Comparison of ENCODE assay signal across 9 cellular contexts in genomic region chr13:80037505-80037888, GRCh38.
DNase-seq lines count a peak whose midpoint lies in the region; ATAC-seq, FAIRE-seq and TF ChIP-seq lines count a peak whose summit lies in the region.
"Had no signal": no experiment of that assay in that cellular context is flagged by ENCODE, and none has a peak within 500 bp of the region (broad histone marks: within the 10 kb centered on the region; RNA-seq: fewer than 3 reads in every experiment).

No MANE protein-coding gene starts in this region.

- 9% methylated on average over 2 of the region's 2 CpGs for WGBS in A549 (ENCODE audit: missing lambda C conversion rate)

- H3K4me2 ChIP-seq in A549 (peak overlapping the region; percentile 41; the same call in 2 of the 3 replicates), fibroblast of lung (ENCODE audit: extremely low read depth, insufficient read depth, low read length) (peak overlapping the region; percentile 59)

- no peak overlapping the region for H3K9ac ChIP-seq in fibroblast of lung (ENCODE audit: insufficient read depth, low read length)

- no peak for TF ChIP-seq RAD21 in A549 (conservative IDR thresholded peaks at IDR 0.05 in 1 of 2, IDR thresholded peaks at IDR 0.05 in 1 of 2)

- H3K27ac ChIP-seq in A549: peak overlapping the region; percentile 20 to 28; a peak in 2 of 6 replicates
- peak overlapping the region; percentile 78 for H3K27ac ChIP-seq in fibroblast of lung (ENCODE audit: insufficient read depth, low read length)
- no peak overlapping the region for H3K27ac ChIP-seq in SJCRH30

- H3K79me2 ChIP-seq in fibroblast of lung (ENCODE audit: control insufficient read depth, insufficient read depth, low read length): no peaks in the 10 kb centered on the region

- H3K4me3 ChIP-seq in A549 (no peak overlapping the region), fibroblast of lung (replicated peaks in 1 of 4; ENCODE audit: control extremely low read depth in 1 of 4, insufficient read depth in 1 of 4, low read depth in 3 of 4, low read length in 4 of 4) (no peak overlapping the region), Caco-2 (ENCODE audit: low read depth, low read length) (no peak overlapping the region), SJCRH30 (no peak overlapping the region)

- TF ChIP-seq EP300 in A549 (IDR thresholded peaks at IDR 0.05): no peak

- no peak for TF ChIP-seq POLR2A in A549 (IDR thresholded peaks at IDR 0.05; ENCODE audit: low read length)

- H3K36me3 Mint-ChIP-seq in Caco-2 (ENCODE audit: insufficient read depth, unreplicated experiment): no peaks in the 10 kb centered on the region
- H3K36me3 Mint-ChIP-seq: CD4-positive, CD25-positive, alpha-beta regulatory T cell had no signal

- H4K20me1 ChIP-seq in fibroblast of lung (ENCODE audit: control insufficient read depth, extremely low read depth, insufficient read depth, low read length): no peaks in the 10 kb centered on the region

- no peaks in the 10 kb centered on the region for H3K36me3 ChIP-seq in fibroblast of lung (ENCODE audit: control insufficient read depth, insufficient read depth, low read length)
- no peaks in the 10 kb centered on the region for H3K36me3 ChIP-seq in Caco-2 (ENCODE audit: control insufficient read depth, insufficient read depth, low read length)
- H3K36me3 ChIP-seq in SJCRH30: no peaks in the 10 kb centered on the region

- POLR2A ChIA-PET in A549 (lab: Yijun Ruan, JAX): no interaction called here
- POLR2A ChIA-PET in Caco-2 (lab: Charles Lee): no interaction called here

- H3K4me1 Mint-ChIP-seq in Caco-2 (ENCODE audit: low read depth, unreplicated experiment): no peaks in the 10 kb centered on the region
- H3K4me1 Mint-ChIP-seq: CD4-positive, CD25-positive, alpha-beta regulatory T cell had no signal

- peaks cover 34% of the 10 kb centered on the region for H3K4me1 ChIP-seq in A549
- peaks cover 16% of the 10 kb centered on the region for H3K4me1 ChIP-seq in fibroblast of lung (ENCODE audit: control insufficient read depth, extremely low read depth, insufficient read depth, low read length)
- H3K4me1 ChIP-seq in Caco-2: peaks cover 33% of the 10 kb centered on the region
- no peaks in the 10 kb centered on the region for H3K4me1 ChIP-seq in SJCRH30

- H3K27me3 ChIP-seq in fibroblast of lung (ENCODE audit: control insufficient read depth, insufficient read depth, low read length): no peaks in the 10 kb centered on the region
- no peaks in the 10 kb centered on the region for H3K27me3 ChIP-seq in Caco-2 (replicated peaks; ENCODE audit: control insufficient read depth, insufficient read depth, low read length)
- no peaks in the 10 kb centered on the region for H3K27me3 ChIP-seq in SJCRH30

- DNase-seq in A549 (ENCODE audit: low read depth in 1 of 2, low spot score in 1 of 2) (peak in 1 of 2 experiments; percentile 33), HTR-8/SVneo (ENCODE audit: insufficient read length, low spot score) (peak; percentile 1), fibroblast of lung (ENCODE audit: low read depth in 2 of 2) (peak; percentile 82 to 95), Caco-2 (no peak), SJCRH30 (no peak)
- DNase-seq: CD4-positive, CD25-positive, alpha-beta regulatory T cell had no signal

- TF ChIP-seq CTCF in A549 (IDR thresholded peaks at IDR 0.05): no peak
- no peak for TF ChIP-seq CTCF in fibroblast of lung (conservative IDR thresholded peaks at IDR 0.05 in 1 of 2, IDR thresholded peaks at IDR 0.05 in 1 of 2; ENCODE audit: low read depth in 1 of 2, low read length in 2 of 2)
- TF ChIP-seq CTCF in Caco-2 (IDR thresholded peaks at IDR 0.05; ENCODE audit: insufficient read depth in 1 of 2, low read depth in 1 of 2, low read length in 1 of 2, severe bottlenecking in 1 of 2, unreplicated experiment in 1 of 2): no peak

- CTCF ChIA-PET in A549 (lab: Yijun Ruan, JAX) (no interaction called here), Caco-2 (lab: Charles Lee) (no interaction called here)

- H2AFZ ChIP-seq in fibroblast of lung (ENCODE audit: low read length): no peak overlapping the region

- intact Hi-C loops in Caco-2 (cut with micrococcal nuclease; ENCODE audit: unreplicated experiment): no loop called here

- ATAC-seq in A549: peak; percentile 54 to 65; a peak in 5 of 6 replicates
- ATAC-seq in GM21390 (IDR thresholded peaks at IDR 0.05; ENCODE audit: unreplicated experiment): peak; percentile 49
- no peak for ATAC-seq in GM18498 (IDR thresholded peaks at IDR 0.05; ENCODE audit: unreplicated experiment)
- no peak for ATAC-seq in GM19467 (IDR thresholded peaks at IDR 0.05; ENCODE audit: unreplicated experiment)

- H3K27me3 Mint-ChIP-seq in Caco-2 (ENCODE audit: insufficient read depth, unreplicated experiment): no peaks in the 10 kb centered on the region
- H3K27me3 Mint-ChIP-seq: CD4-positive, CD25-positive, alpha-beta regulatory T cell had no signal

- FAIRE-seq in A549 (lab: Jason Lieb, UNC): no peak
- no peak for FAIRE-seq in HTR-8/SVneo (lab: Jason Lieb, UNC)

- no peaks in the 10 kb centered on the region for H3K9me3 ChIP-seq in A549
- H3K9me3 ChIP-seq in fibroblast of lung (ENCODE audit: control insufficient read depth, insufficient read depth, low read depth, low read length): no peaks in the 10 kb centered on the region
- no peaks in the 10 kb centered on the region for H3K9me3 ChIP-seq in Caco-2
- H3K9me3 ChIP-seq in SJCRH30 (replicated peaks): no peaks in the 10 kb centered on the region

- H3K9me3 Mint-ChIP-seq in Caco-2 (ENCODE audit: unreplicated experiment): peaks cover 6% of the 10 kb centered on the region

- no peak overlapping the region for H3K4me3 Mint-ChIP-seq in Caco-2 (ENCODE audit: unreplicated experiment)
- H3K4me3 Mint-ChIP-seq: CD4-positive, CD25-positive, alpha-beta regulatory T cell had no signal

- BruUV-seq in Caco-2 (replicated peaks; lab: Mats Ljungman, UMichigan): no TSS peak

- H3K27ac Mint-ChIP-seq in Caco-2 (ENCODE audit: unreplicated experiment): no peak overlapping the region
- H3K27ac Mint-ChIP-seq: CD4-positive, CD25-positive, alpha-beta regulatory T cell had no signal

TF ChIP-seq in A549, 52 proteins besides CTCF, POLR2A, EP300 and RAD21:
- no peak for TF ChIP-seq HMGXB4 (CRISPR knock-in tag; IDR thresholded peaks at IDR 0.05; ENCODE audit: borderline replicate concordance)
- no peak; the same call in 1 of the 2 replicates for TF ChIP-seq JUNB (IDR thresholded peaks at IDR 0.05)
- no peak for TF ChIP-seq E2F6 (IDR thresholded peaks at IDR 0.05; ENCODE audit: borderline replicate concordance, low read depth)
- TF ChIP-seq FOSB (CRISPR knock-in tag; IDR thresholded peaks at IDR 0.05): no peak
- TF ChIP-seq MAX (IDR thresholded peaks at IDR 0.05): no peak
- no peak for TF ChIP-seq SREBF2 (IDR thresholded peaks at IDR 0.05)

Comparison
In these comparisons a context has a peak if more than half of its experiments do, and no peak if none do; other contexts are left out.
1. ATAC-seq: peak in A549 (2 of 2) and GM21390 (single experiment); none in GM18498 (single experiment) and GM19467 (single experiment).
2. DNase-seq: peak in HTR-8/SVneo (single experiment) and fibroblast of lung (2 of 2); none in Caco-2 (0 of 2) and SJCRH30 (0 of 2).